8 cellular contexts compared by ENCODE assay signal in genomic region chr2:234308814-234309195, GRCh38.
DNase-seq lines count a peak whose midpoint lies in the region; ATAC-seq, FAIRE-seq and TF ChIP-seq lines count a peak whose summit lies in the region.

No MANE protein-coding gene starts in this region.

- H3K9me1 ChIP-seq in endothelial cell of umbilical vein (replicated peaks; ENCODE audit: control insufficient read depth, extremely low read depth, insufficient read depth, low read length) = no peaks in the 10 kb centered on the region

- DNase-seq in activated B cell treated with CpG ODN at 0.5 μM for 24 hours (peak; percentile 43), endothelial cell of umbilical vein (ENCODE audit: low read depth, low spot score) (peak; percentile 11), GM23338 (ENCODE audit: low spot score) (no peak), COR-L47 (lab: John Stamatoyannopoulos, UW) (no peak), iPS-NIHi7 (ENCODE audit: extremely low spot score) (no peak)
- DNase-seq in stimulated activated CD4-positive, alpha-beta T cell treated with anti-CD3 and anti-CD28 coated beads, Interleukin-12 subunit alpha, Interleukin-12 subunit beta, amount 100 ng/mL, for 48 hours (ENCODE audit: low read depth in 2 of 3, low spot score in 1 of 3) = peak; percentile 60 to 74 (median 68)

- no peak overlapping the region for H2AFZ ChIP-seq in endothelial cell of umbilical vein (ENCODE audit: low read depth, low read length)
- no peak overlapping the region; the same call in 1 of the 2 replicates for H2AFZ ChIP-seq in GM23338

- H3K4me3 ChIP-seq in endothelial cell of umbilical vein (replicated peaks in 1 of 3; ENCODE audit: insufficient read depth in 1 of 3, low read depth in 1 of 3, low read length in 3 of 3) = no peak overlapping the region
- H3K4me3 ChIP-seq in GM23338 = no peak overlapping the region

- H3K4me2 ChIP-seq in endothelial cell of umbilical vein (ENCODE audit: insufficient read depth, low read length) (no peak overlapping the region), GM23338 (no peak overlapping the region)

- H3K4me1 ChIP-seq in endothelial cell of umbilical vein (ENCODE audit: control insufficient read depth, extremely low read depth, insufficient read depth, low read length) (no peaks in the 10 kb centered on the region), GM23338 (ENCODE audit: insufficient read depth) (peaks cover 9% of the 10 kb centered on the region; the same call in 1 of the 2 replicates)

- CTCF ChIA-PET in activated B cell treated with CpG ODN at 0.5 μM for 24 hours (lab: Charles Lee) = interaction anchor here (1.0 to 2.2 kb wide), 8 partner anchors 16 to 192 kb away, joined by 3 to 6 read pairs (median 4); partner anchors contain the start of gene ARL4C
- CTCF ChIA-PET in endothelial cell of umbilical vein (lab: Charles Lee) = interaction anchor here (0.9 kb wide), 1 partner anchor 9 kb away, joined by 3 read pairs; no protein-coding TSS in a partner anchor

- H3K79me2 ChIP-seq in endothelial cell of umbilical vein (ENCODE audit: control insufficient read depth, insufficient read depth, low read length) (no peaks in the 10 kb centered on the region), GM23338 (replicated peaks; ENCODE audit: insufficient read depth) (no peaks in the 10 kb centered on the region)

- H3K9me3 ChIP-seq in endothelial cell of umbilical vein (replicated peaks; ENCODE audit: control insufficient read depth, insufficient read depth, low read length) = no peaks in the 10 kb centered on the region

- intact Hi-C loops in activated B cell treated with CpG ODN at 0.5 μM for 24 hours (cut with micrococcal nuclease) (loop anchor here (1.0 to 2.0 kb wide), 8 partner anchors 19 to 191 kb away; no protein-coding TSS in a partner anchor), endothelial cell of umbilical vein (cut with micrococcal nuclease) (no loop called here)

- peak; percentile 86 for ATAC-seq in GM19023 (IDR thresholded peaks at IDR 0.05; ENCODE audit: unreplicated experiment)
- peak; percentile 84 for ATAC-seq in HG03103 (IDR thresholded peaks at IDR 0.05; ENCODE audit: low read depth, unreplicated experiment)
- ATAC-seq in activated B cell treated with CpG ODN at 0.5 μM for 24 hours (ENCODE audit: low read depth) = peak; percentile 93
- ATAC-seq in GM23338 = no peak

- H3K9ac ChIP-seq in endothelial cell of umbilical vein (replicated peaks; ENCODE audit: extremely low read depth, insufficient read depth, low read length) = no peak overlapping the region

- POLR2A ChIA-PET in activated B cell treated with CpG ODN at 0.5 μM for 24 hours (lab: Charles Lee) (interaction anchor here (0.5 to 3.4 kb wide), 11 partner anchors 17 to 266 kb away, joined by 3 to 39 read pairs (median 7); partner anchors contain the start of gene ARL4C), endothelial cell of umbilical vein (lab: Charles Lee) (no interaction called here)

- no peak for TF ChIP-seq POLR2A in endothelial cell of umbilical vein (IDR thresholded peaks at IDR 0.05; ENCODE audit: low read depth, low read length)

- H3K27me3 Mint-ChIP-seq in activated B cell treated with CpG ODN at 0.5 μM for 24 hours (peaks cover 33% of the 10 kb centered on the region), GM23338 (ENCODE audit: insufficient read depth, low read depth, poor library complexity) (peaks cover 3% of the 10 kb centered on the region)

- BruUV-seq in endothelial cell of umbilical vein (replicated peaks; lab: Mats Ljungman, UMichigan) = no TSS peak

- dilution Hi-C loops in endothelial cell of umbilical vein (cut with MboI; ENCODE audit: extremely low pct_ligation_motif_present, low sequenced_read_pairs) = no loop called here

- H3K27ac Mint-ChIP-seq in activated B cell treated with CpG ODN at 0.5 μM for 24 hours (peak overlapping the region; percentile 74), GM23338 (no peak overlapping the region)

- peak overlapping the region; percentile 50 for H3K4me3 Mint-ChIP-seq in activated B cell treated with CpG ODN at 0.5 μM for 24 hours
- no peak overlapping the region for H3K4me3 Mint-ChIP-seq in GM23338

- TF ChIP-seq CTCF in activated B cell treated with CpG ODN at 0.5 μM for 24 hours (IDR thresholded peaks at IDR 0.05) = no peak
- no peak for TF ChIP-seq CTCF in endothelial cell of umbilical vein (IDR thresholded peaks at IDR 0.05; ENCODE audit: extremely low read depth in 1 of 2, insufficient read depth in 1 of 2, low read depth in 1 of 2, low read length in 2 of 2)
- no peak for TF ChIP-seq CTCF in GM23338 (conservative IDR thresholded peaks at IDR 0.05; ENCODE audit: low read depth in 2 of 2)

- FAIRE-seq in endothelial cell of umbilical vein (lab: Jason Lieb, UNC) = no peak

- H3K27ac ChIP-seq in endothelial cell of umbilical vein (ENCODE audit: insufficient read depth, low read depth, low read length) (no peak overlapping the region), GM23338 (ENCODE audit: low read depth) (no peak overlapping the region)

- H4K20me1 ChIP-seq in endothelial cell of umbilical vein (replicated peaks; ENCODE audit: control insufficient read depth, extremely low read depth, insufficient read depth, low read length) = no peaks in the 10 kb centered on the region
- H4K20me1 ChIP-seq in GM23338 (replicated peaks; ENCODE audit: insufficient read depth) = no peaks in the 10 kb centered on the region

- H3K36me3 Mint-ChIP-seq in activated B cell treated with CpG ODN at 0.5 μM for 24 hours (ENCODE audit: low read depth) (no peaks in the 10 kb centered on the region), GM23338 (ENCODE audit: low read depth) (no peaks in the 10 kb centered on the region; the same call in 2 of the 3 replicates)

- no peaks in the 10 kb centered on the region for H3F3A ChIP-seq in GM23338 (replicated peaks; ENCODE audit: low read depth)

- H3K27me3 ChIP-seq in endothelial cell of umbilical vein (ENCODE audit: control insufficient read depth in 2 of 2, insufficient read depth in 2 of 2, low read length in 2 of 2) (peaks cover 4 to 7% of the 10 kb centered on the region in 2 experiments), GM23338 (ENCODE audit: insufficient read depth) (no peaks in the 10 kb centered on the region)

- no peaks in the 10 kb centered on the region for H3K36me3 ChIP-seq in endothelial cell of umbilical vein (ENCODE audit: control insufficient read depth in 2 of 2, extremely low read depth in 1 of 2, insufficient read depth in 2 of 2, low read length in 2 of 2)
- no peaks in the 10 kb centered on the region for H3K36me3 ChIP-seq in GM23338 (ENCODE audit: insufficient read depth)

- H3K9me3 Mint-ChIP-seq in activated B cell treated with CpG ODN at 0.5 μM for 24 hours (no peaks in the 10 kb centered on the region), GM23338 (0 out of 3 replicates have a peak, but pooled peaks cover 3% of the 10 kb centered on the region)

- H3K9me2 ChIP-seq in GM23338 (ENCODE audit: insufficient read depth) = no peaks in the 10 kb centered on the region

- peaks cover 35% of the 10 kb centered on the region for H3K4me1 Mint-ChIP-seq in activated B cell treated with CpG ODN at 0.5 μM for 24 hours
- H3K4me1 Mint-ChIP-seq in GM23338 = peaks cover 20% of the 10 kb centered on the region; the same call in 2 of the 3 replicates

TF ChIP-seq in endothelial cell of umbilical vein, 7 proteins besides CTCF, POLR2A, EP300 and RAD21:
- TF ChIP-seq EZH2 (IDR thresholded peaks at IDR 0.05; ENCODE audit: borderline replicate concordance, low read depth, low read length, severe bottlenecking) (no peak), GATA2 (IDR thresholded peaks at IDR 0.05; ENCODE audit: insufficient read depth, insufficient read length, low read depth, low read length) (no peak), FOS (IDR thresholded peaks at IDR 0.05; ENCODE audit: borderline replicate concordance, insufficient read depth, low read length) (no peak), MAX (IDR thresholded peaks at IDR 0.05; ENCODE audit: insufficient read depth, insufficient read length) (no peak), POLR2AphosphoS5 (IDR thresholded peaks at IDR 0.05; ENCODE audit: insufficient read depth, low read depth, low read length) (no peak), JUN (IDR thresholded peaks at IDR 0.05; ENCODE audit: borderline replicate concordance, insufficient read depth, insufficient read length, low read depth) (no peak), MYC (IDR thresholded peaks at IDR 0.05; ENCODE audit: low read depth, low read length) (no peak)

TF ChIP-seq in GM23338, 12 proteins besides CTCF, POLR2A, EP300 and RAD21 (continues in another document):
- no peak for TF ChIP-seq ETS1 (IDR thresholded peaks at IDR 0.05)
- TF ChIP-seq NANOG (IDR thresholded peaks at IDR 0.05; ENCODE audit: borderline replicate concordance) = no peak
- no peak for TF ChIP-seq STAT1 (IDR thresholded peaks at IDR 0.05; ENCODE audit: unreplicated experiment)
- no peak for TF ChIP-seq ZNF331 (CRISPR knock-in tag; IDR thresholded peaks at IDR 0.05; ENCODE audit: low read depth)
- TF ChIP-seq JUNB (IDR thresholded peaks at IDR 0.05; ENCODE audit: unreplicated experiment) = no peak

Comparison
In these comparisons a context has a peak if more than half of its experiments do, and no peak if none do; other contexts are left out.
1. DNase-seq: peak in activated B cell treated with CpG ODN at 0.5 μM for 24 hours (single experiment), endothelial cell of umbilical vein (single experiment) and stimulated activated CD4-positive, alpha-beta T cell treated with anti-CD3 and anti-CD28 coated beads, Interleukin-12 subunit alpha, Interleukin-12 subunit beta, amount 100 ng/mL, for 48 hours (3 of 3); none in GM23338 (single experiment), COR-L47 (single experiment) and iPS-NIHi7 (single experiment).